In genomic region chr19:49425178-49425577, GRCh38 we compare ENCODE assay signal across 28 cellular contexts. TPM values are rescaled to one million over a fixed set of nuclear protein-coding genes. Genes with fewer than 3 reads are reported as not detected.
A peak's percentile ranks its signal among the peaks of the same experiment; 100 is the strongest.
DNase-seq lines count a peak whose midpoint lies in the region; TF ChIP-seq lines count a peak whose summit lies in the region.
"Had no signal": no experiment of that assay in that cellular context is flagged by ENCODE, and none has a peak within 500 bp of the region (broad histone marks: within the 10 kb centered on the region; RNA-seq: fewer than 3 reads in every experiment).

Gene GFY (plus strand): TSS chr19:49425388. CDS start chr19:49426431, 1,043 bp downstream.

- no peak within 1 kb of the TSS for H2AFZ ChIP-seq in neural progenitor cell (replicated peaks)

- H3F3A ChIP-seq in neural progenitor cell (ENCODE audit: low read depth): peaks cover 68% of the 10 kb centered on the region

- POLR2A ChIA-PET in CD8-positive, alpha-beta memory T cell (lab: Charles Lee): no interaction called here
- POLR2A ChIA-PET in HEK293 (lab: Yijun Ruan, JAX): interaction anchor here (1.6 kb wide), 1 partner anchor 11 kb away, joined by 4 read pairs; no protein-coding TSS in a partner anchor
- POLR2A ChIA-PET in activated CD4-positive, alpha-beta memory T cell treated with anti-CD3 and anti-CD28 coated beads, Interleukin-2, amount 10 ng/mL, durations not matched to agents 7 days and 5 days (lab: Charles Lee): interaction anchor here (1.2 to 2.6 kb wide), 4 partner anchors 11 to 27 kb away, joined by 3 to 13 read pairs (median 6); partner anchors contain the start of gene PIH1D1

- H3K27me3 ChIP-seq in CD8-positive, alpha-beta memory T cell (ENCODE audit: insufficient read depth, low read length, poor library complexity, severe bottlenecking): peaks cover 88% of the 10 kb centered on the region
- peaks cover 100% of the 10 kb centered on the region for H3K27me3 ChIP-seq in neural progenitor cell

- H3K27ac ChIP-seq in CD8-positive, alpha-beta memory T cell (ENCODE audit: low read depth, low read length): no peak within 1 kb of the TSS
- H3K27ac ChIP-seq in HEK293 (ENCODE audit: extremely low read depth, low read depth, low read length) (no peak within 1 kb of the TSS), neural progenitor cell (no peak within 1 kb of the TSS)
- H3K27ac ChIP-seq: left lung, SJSA1 had no signal

- H3K9me3 ChIP-seq in CD8-positive, alpha-beta memory T cell (ENCODE audit: low read length): no peaks in the 10 kb centered on the region
- H3K9me3 ChIP-seq in HEK293 (ENCODE audit: control insufficient read depth, insufficient read depth, low read depth, low read length): no peaks in the 10 kb centered on the region
- H3K9me3 ChIP-seq in neural progenitor cell (ENCODE audit: low read depth): no peaks in the 10 kb centered on the region
- H3K9me3 ChIP-seq: left lung had no signal

- H3K36me3 ChIP-seq in CD8-positive, alpha-beta memory T cell (ENCODE audit: insufficient read depth, low read length): no peaks in the 10 kb centered on the region
- H3K36me3 ChIP-seq in HEK293 (ENCODE audit: control insufficient read depth in 2 of 2, insufficient read depth in 1 of 2, low read length in 2 of 2): no peaks in the 10 kb centered on the region
- no peaks in the 10 kb centered on the region for H3K36me3 ChIP-seq in neural progenitor cell
- H3K36me3 ChIP-seq: left lung, SJSA1 had no signal

- H4K20me1 ChIP-seq in neural progenitor cell (ENCODE audit: low read depth): peaks cover 7% of the 10 kb centered on the region

- peaks cover 57 to 81% (median 58%) of the 10 kb centered on the region in 3 donors for H3K4me1 Mint-ChIP-seq in CD8-positive, alpha-beta memory T cell
- H3K4me1 Mint-ChIP-seq in brain (peaks cover 73% of the 10 kb centered on the region), neural progenitor cell (peaks cover 69% of the 10 kb centered on the region)
- H3K4me1 Mint-ChIP-seq in activated CD4-positive, alpha-beta memory T cell treated with anti-CD3 and anti-CD28 coated beads, Interleukin-2, amount 10 ng/mL, durations not matched to agents 7 days and 5 days: peaks cover 57% of the 10 kb centered on the region

- peaks cover 54% of the 10 kb centered on the region for H3K4me1 ChIP-seq in CD8-positive, alpha-beta memory T cell (ENCODE audit: insufficient read depth, low read length)
- H3K4me1 ChIP-seq in HEK293 (ENCODE audit: control insufficient read depth, insufficient read depth, low read length) (peaks cover 5% of the 10 kb centered on the region), neural progenitor cell (peaks cover 36% of the 10 kb centered on the region)

- peak within 1 kb of the TSS in 2 of 8 donors; percentile 32 to 61 for H3K27ac Mint-ChIP-seq in CD8-positive, alpha-beta memory T cell
- H3K27ac Mint-ChIP-seq in brain: peak within 1 kb of the TSS in 1 of 5 experiments; percentile 49
- no peak within 1 kb of the TSS for H3K27ac Mint-ChIP-seq in neural progenitor cell
- H3K27ac Mint-ChIP-seq in activated CD4-positive, alpha-beta memory T cell treated with anti-CD3 and anti-CD28 coated beads, Interleukin-2, amount 10 ng/mL, durations not matched to agents 7 days and 5 days: no peak within 1 kb of the TSS
- H3K27ac Mint-ChIP-seq: activated CD8-positive, alpha-beta memory T cell treated with anti-CD3 and anti-CD28 coated beads, Interleukin-2, amount 10 ng/mL, durations not matched to agents 7 days and 5 days; activated T-helper 2 cell treated with anti-CD3 and anti-CD28 coated beads, Interferon-gamma antibody, Interleukin-2, Interleukin-4, amounts not matched to agents 10 μg/mL and 5 μg/mL and 100 μg/mL, durations not matched to agents 14 hours and 24 hours and 36 hours had no signal

- no peaks in the 10 kb centered on the region for H3K9me3 Mint-ChIP-seq in CD8-positive, alpha-beta memory T cell
- H3K9me3 Mint-ChIP-seq in brain (peaks cover 0 to 20% (median 0%) of the 10 kb centered on the region in 5 experiments), neural progenitor cell (peaks cover 10% of the 10 kb centered on the region)
- no peaks in the 10 kb centered on the region for H3K9me3 Mint-ChIP-seq in activated CD4-positive, alpha-beta memory T cell treated with anti-CD3 and anti-CD28 coated beads, Interleukin-2, amount 10 ng/mL, durations not matched to agents 7 days and 5 days
- H3K9me3 Mint-ChIP-seq: activated T-helper 2 cell treated with anti-CD3 and anti-CD28 coated beads, Interferon-gamma antibody, Interleukin-2, Interleukin-4, amounts not matched to agents 10 μg/mL and 5 μg/mL and 100 μg/mL, durations not matched to agents 14 hours and 24 hours and 36 hours had no signal

- TF ChIP-seq CTCF in HEK293 (tag by site-specific recombination; IDR thresholded peaks at IDR 0.05) (no peak), brain (conservative IDR thresholded peaks at IDR 0.05) (no peak), neural progenitor cell (IDR thresholded peaks at IDR 0.05) (no peak)

- no peak within 1 kb of the TSS for H3K4me3 ChIP-seq in CD8-positive, alpha-beta memory T cell (ENCODE audit: low read length)
- H3K4me3 ChIP-seq in HEK293 (ENCODE audit: low read depth, low read length) (no peak within 1 kb of the TSS), neural progenitor cell (peak within 1 kb of the TSS; percentile 10)
- H3K4me3 ChIP-seq: left lung, SJSA1 had no signal

- peak within 1 kb of the TSS in 4 of 7 donors; percentile 13 to 74 (median 34) for H3K4me3 Mint-ChIP-seq in CD8-positive, alpha-beta memory T cell
- H3K4me3 Mint-ChIP-seq in brain (peak within 1 kb of the TSS; percentile 38 to 70 (median 51)), neural progenitor cell (peak within 1 kb of the TSS; percentile 30)
- H3K4me3 Mint-ChIP-seq in activated CD4-positive, alpha-beta memory T cell treated with anti-CD3 and anti-CD28 coated beads, Interleukin-2, amount 10 ng/mL, durations not matched to agents 7 days and 5 days: no peak within 1 kb of the TSS

- H3K79me2 ChIP-seq in neural progenitor cell (ENCODE audit: low read depth): no peaks in the 10 kb centered on the region

- H3K27me3 Mint-ChIP-seq in CD8-positive, alpha-beta memory T cell: peaks cover 83 to 90% of the 10 kb centered on the region in 2 donors
- peaks cover 98% of the 10 kb centered on the region for H3K27me3 Mint-ChIP-seq in brain
- peaks cover 79% of the 10 kb centered on the region for H3K27me3 Mint-ChIP-seq in neural progenitor cell (ENCODE audit: insufficient read depth, low read depth)
- H3K27me3 Mint-ChIP-seq in activated CD4-positive, alpha-beta memory T cell treated with anti-CD3 and anti-CD28 coated beads, Interleukin-2, amount 10 ng/mL, durations not matched to agents 7 days and 5 days: peaks cover 90% of the 10 kb centered on the region

- no peaks in the 10 kb centered on the region for H3K36me3 Mint-ChIP-seq in CD8-positive, alpha-beta memory T cell
- H3K36me3 Mint-ChIP-seq in brain (peaks cover 7% of the 10 kb centered on the region), neural progenitor cell (no peaks in the 10 kb centered on the region)
- no peaks in the 10 kb centered on the region for H3K36me3 Mint-ChIP-seq in activated CD4-positive, alpha-beta memory T cell treated with anti-CD3 and anti-CD28 coated beads, Interleukin-2, amount 10 ng/mL, durations not matched to agents 7 days and 5 days (ENCODE audit: low read depth)

- H3K9ac ChIP-seq in neural progenitor cell: no peak within 1 kb of the TSS

- peak within 1 kb of the TSS; percentile 69 for H3K4me2 ChIP-seq in neural progenitor cell

- no peak for DNase-seq in CD8-positive, alpha-beta memory T cell
- DNase-seq in neural progenitor cell (ENCODE audit: low spot score) (no peak), NOMO-1 treated with dmso at 0.1 percent for 144 hours (lab: John Stamatoyannopoulos, UW; ENCODE audit: unreplicated experiment) (no peak), NCI-H146 (lab: John Stamatoyannopoulos, UW) (no peak), anterior cingulate cortex (lab: John Stamatoyannopoulos, UW) (no peak)
- no peak for DNase-seq in activated CD4-positive, alpha-beta memory T cell treated with anti-CD3 and anti-CD28 coated beads, Interleukin-2, amount 10 ng/mL, durations not matched to agents 7 days and 5 days
- DNase-seq: activated CD4-positive, CD25-positive, alpha-beta regulatory T cell treated with anti-CD3 and anti-CD28 coated beads, Interleukin-2, amount 50 U/mL, for 72 hours; activated CD8-positive, alpha-beta memory T cell treated with anti-CD3 and anti-CD28 coated beads, Interleukin-2, amount 10 ng/mL, durations not matched to agents 7 days and 5 days; dermis blood vessel endothelial cell; hypothalamus; left lung; NCI-H1092 treated with DMSO at 0.1 percent for 48 hours; NCI-H2107; stimulated activated CD4-positive, alpha-beta T cell treated with anti-CD3 and anti-CD28 coated beads, Interleukin-4, amount 100 ng/mL, for 24 hours; T-helper 9 cell had no signal

- CTCF ChIA-PET in CD8-positive, alpha-beta memory T cell (lab: Charles Lee): interaction anchor here (0.7 to 1.8 kb wide), 2 partner anchors 17 to 33 kb away, joined by 3 to 4 read pairs; no protein-coding TSS in a partner anchor
- CTCF ChIA-PET in HEK293 (lab: Yijun Ruan, JAX): interaction anchor here (0.6 to 3.8 kb wide), 4 partner anchors 10 to 1159 kb away, joined by 3 to 33 read pairs (median 5); no protein-coding TSS in a partner anchor
- CTCF ChIA-PET in activated CD4-positive, alpha-beta memory T cell treated with anti-CD3 and anti-CD28 coated beads, Interleukin-2, amount 10 ng/mL, durations not matched to agents 7 days and 5 days (lab: Charles Lee): interaction anchor here (0.7 kb wide), 1 partner anchor 33 kb away, joined by 4 read pairs; no protein-coding TSS in a partner anchor

TF ChIP-seq in HEK293, 187 proteins besides CTCF, POLR2A, EP300 and RAD21 (continues in another document):
- TF ChIP-seq ZBTB17 (tag by site-specific recombination; IDR thresholded peaks at IDR 0.05) (0 out of 2 replicates have a peak, but pooled peaks have one; percentile 9), ZNF324 (tag by site-specific recombination; IDR thresholded peaks at IDR 0.05) (no peak), ZNF121 (tag by site-specific recombination; IDR thresholded peaks at IDR 0.05) (no peak)

RNA-seq across cellular contexts. Expression of gene GFY, which starts in this region (rescaled TPM):
- not detected for total RNA-seq in CD8-positive, alpha-beta memory T cell
- not detected for polyA plus RNA-seq in CD8-positive, alpha-beta memory T cell
- 0.97 TPM for polyA plus RNA-seq in brain (ENCODE audit: insufficient read depth, low read depth, low replicate concordance)
- 0.09 TPM in 1 of 2 replicates, not detected in the other for total RNA-seq in neural progenitor cell (ENCODE audit: low replicate concordance)
- not detected for total RNA-seq in activated CD4-positive, alpha-beta memory T cell treated with anti-CD3 and anti-CD28 coated beads, Interleukin-2, amount 10 ng/mL, durations not matched to agents 7 days and 5 days
- total RNA-seq: activated CD8-positive, alpha-beta memory T cell treated with anti-CD3 and anti-CD28 coated beads, Interleukin-2, amount 10 ng/mL, durations not matched to agents 7 days and 5 days; activated T-helper 2 cell treated with anti-CD3 and anti-CD28 coated beads, Interferon-gamma antibody, Interleukin-2, Interleukin-4, amounts not matched to agents 10 μg/mL and 5 μg/mL and 100 μg/mL, durations not matched to agents 14 hours and 24 hours and 36 hours; bronchial epithelial cell; dermis blood vessel endothelial cell; fibroblast of villous mesenchyme; left lung; LHCN-M2; mononuclear cell; renal cortical epithelial cell; SJSA1; subcutaneous adipose tissue; ureter had no signal
- polyA plus RNA-seq: adipose tissue, BJ had no signal
